Comparison of ENCODE assay signal across 8 cellular contexts in the genomic region with DNA sequence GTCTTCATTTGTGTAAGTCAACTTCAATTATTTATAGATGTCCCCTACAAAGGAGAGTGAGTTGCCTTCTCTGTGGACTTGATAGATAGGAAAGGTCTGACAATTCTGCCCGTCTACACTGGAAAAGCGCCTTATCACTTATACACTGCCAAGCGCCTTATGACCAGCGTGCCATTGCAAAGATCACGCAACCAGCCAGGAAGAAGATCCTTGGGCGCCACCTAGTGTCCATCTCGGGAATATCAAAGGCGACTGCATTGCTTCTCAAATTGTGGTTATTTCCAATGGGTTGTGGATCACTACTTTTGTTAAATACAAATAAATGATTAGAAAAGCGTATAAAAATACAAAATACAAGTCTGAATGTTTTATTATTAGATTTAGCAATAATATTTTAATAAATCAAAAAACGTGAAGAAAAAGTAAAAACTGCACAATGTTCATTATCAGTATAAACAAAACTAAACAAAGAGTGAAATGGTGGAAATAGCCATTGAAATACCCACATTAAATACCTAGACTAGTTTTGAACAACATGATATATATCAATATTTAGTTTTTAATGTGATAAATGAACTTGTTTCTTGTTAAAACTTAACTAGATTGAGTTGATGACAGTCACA.
DNase-seq lines count a peak whose midpoint lies in the region; ATAC-seq and TF ChIP-seq lines count a peak whose summit lies in the region.

No MANE protein-coding gene starts in this region.

- H3K4me3 ChIP-seq in brain microvascular endothelial cell (ENCODE audit: low read depth, low read length), result no peak overlapping the region

- TF ChIP-seq CTCF in GM12873 (IDR thresholded peaks at IDR 0.05; ENCODE audit: insufficient read depth, low read depth, low read length, missing control alignments) (peak; percentile 87), brain microvascular endothelial cell (IDR thresholded peaks at IDR 0.05; ENCODE audit: low read depth, low read length, missing control alignments) (peak; percentile 92)

- in situ Hi-C loops in brain microvascular endothelial cell (cut with HindIII; ENCODE audit: low pct_ligation_motif_present, low sequenced_read_pairs), result no loop called here

- H3K27ac ChIP-seq in brain microvascular endothelial cell, result no peak overlapping the region

- H3K27me3 ChIP-seq in brain microvascular endothelial cell (replicated peaks), result no peaks in the 10 kb centered on the region

- ATAC-seq in HG02852 (IDR thresholded peaks at IDR 0.05; ENCODE audit: unreplicated experiment) (peak; percentile 71), HG02970 (IDR thresholded peaks at IDR 0.05; ENCODE audit: low FRiP score, unreplicated experiment) (no peak)

- H3K36me3 ChIP-seq in brain microvascular endothelial cell (replicated peaks), result no peaks in the 10 kb centered on the region

- DNase-seq in NCI-H2107 (lab: John Stamatoyannopoulos, UW) (peak; percentile 78), UCSD-AML1 (lab: John Stamatoyannopoulos, UW; ENCODE audit: unreplicated experiment) (peak; percentile 77), brain microvascular endothelial cell (peak; percentile 90), iPS-NIHi7 (ENCODE audit: extremely low spot score) (peak; percentile 87)
- DNase-seq in stimulated activated CD4-positive, alpha-beta T cell treated with anti-CD3 and anti-CD28 coated beads, Interleukin-12 subunit alpha, Interleukin-12 subunit beta, amount 100 ng/mL, for 48 hours (ENCODE audit: low read depth in 2 of 3, low spot score in 1 of 3), result peak; percentile 76 to 97 (median 78)
